Comparison of ENCODE assay signal across 8 cellular contexts in genomic region chr3:184174646-184175492, GRCh38. TPM values are rescaled to one million over a fixed set of nuclear protein-coding genes. Genes with fewer than 3 reads are reported as not detected.
DNase-seq lines count a peak whose midpoint lies in the region; ATAC-seq, FAIRE-seq and TF ChIP-seq lines count a peak whose summit lies in the region.

Gene AP2M1, plus strand, starts transcription at chr3:184174855. Its CDS starts 2,139 bp downstream, at chr3:184176994.

- H3K27ac ChIP-seq in HUES64 (ENCODE audit: low read depth, low read length) (peak within 1 kb of the TSS; percentile 98), OCI-LY1 (ENCODE audit: low read depth, low read length, poor library complexity, severe bottlenecking) (peak within 1 kb of the TSS; percentile 3)

- H3K27ac Mint-ChIP-seq in Calu3 (ENCODE audit: unreplicated experiment), result peak within 1 kb of the TSS; percentile 50
- H3K27ac Mint-ChIP-seq in mesothelial cell of epicardium, result peak within 1 kb of the TSS; percentile 98

- no peaks in the 10 kb centered on the region for H4K20me1 ChIP-seq in OCI-LY1 (ENCODE audit: insufficient read depth, low read length)

- no peaks in the 10 kb centered on the region for H3K9me3 ChIP-seq in HUES64 (ENCODE audit: insufficient read depth, low read depth, low read length)
- H3K9me3 ChIP-seq in OCI-LY1 (ENCODE audit: low read length), result no peaks in the 10 kb centered on the region

- H3K4me3 ChIP-seq in HUES64 (ENCODE audit: low read length) (peak within 1 kb of the TSS; percentile 97), OCI-LY1 (ENCODE audit: low read depth, low read length, poor library complexity, severe bottlenecking) (peak within 1 kb of the TSS; percentile 85)

- H3K9ac ChIP-seq in HUES64 (ENCODE audit: low read depth, low read length), result peak within 1 kb of the TSS; percentile 89
- H3K9ac ChIP-seq in OCI-LY1 (ENCODE audit: low read length), result peak within 1 kb of the TSS; percentile 89

- H3K4me1 ChIP-seq in HUES64 (ENCODE audit: insufficient read depth, low read length), result peaks cover 16% of the 10 kb centered on the region
- H3K4me1 ChIP-seq in OCI-LY1 (ENCODE audit: insufficient read depth, low read length, severe bottlenecking), result peaks cover 26% of the 10 kb centered on the region

- H3K36me3 ChIP-seq in HUES64 (ENCODE audit: insufficient read depth, low read length), result peaks cover 51% of the 10 kb centered on the region
- peaks cover 52% of the 10 kb centered on the region for H3K36me3 ChIP-seq in OCI-LY1 (ENCODE audit: insufficient read depth, low read length)

- no peak within 1 kb of the TSS for H2AFZ ChIP-seq in OCI-LY1 (ENCODE audit: low read length)

- peak within 1 kb of the TSS; percentile 91 for H3K4me2 ChIP-seq in OCI-LY1 (ENCODE audit: low read length)

- peak; percentile 100 for DNase-seq in Calu3
- DNase-seq in activated CD8-positive, alpha-beta memory T cell treated with anti-CD3 and anti-CD28 coated beads, Interleukin-2, amount 50 U/mL, for 4 hours, result peak; percentile 97
- peak; percentile 94 to 97 for DNase-seq in mesothelial cell of epicardium (ENCODE audit: low spot score in 2 of 2, unreplicated experiment in 2 of 2)
- peak; percentile 97 to 99 for DNase-seq in stimulated activated CD8-positive, alpha-beta memory T cell treated with anti-CD3 and anti-CD28 coated beads, Interleukin-15, amount 100 ng/mL, for 48 hours (ENCODE audit: low read depth in 2 of 2)

- H3K9me2 ChIP-seq in OCI-LY1 (ENCODE audit: low read depth, low read length), result no peaks in the 10 kb centered on the region

- peak; percentile 89 for FAIRE-seq in endometrium (lab: Jason Lieb, UNC)

- peak within 1 kb of the TSS; percentile 85 for H3K4me3 Mint-ChIP-seq in Calu3 (ENCODE audit: low read depth, unreplicated experiment)
- peak within 1 kb of the TSS; percentile 86 for H3K4me3 Mint-ChIP-seq in mesothelial cell of epicardium

- intact Hi-C loops in Calu3 (cut with micrococcal nuclease; ENCODE audit: unreplicated experiment), result no loop called here

- H3K79me2 ChIP-seq in OCI-LY1 (ENCODE audit: insufficient read depth, low read length), result peaks cover 16% of the 10 kb centered on the region

- no peaks in the 10 kb centered on the region for H3F3A ChIP-seq in OCI-LY1 (ENCODE audit: insufficient read depth, low read length)

- H3K9me3 Mint-ChIP-seq in Calu3 (ENCODE audit: low read depth, unreplicated experiment) (no peaks in the 10 kb centered on the region), mesothelial cell of epicardium (no peaks in the 10 kb centered on the region)

- H3K27me3 Mint-ChIP-seq in Calu3 (ENCODE audit: unreplicated experiment), result no peaks in the 10 kb centered on the region
- H3K27me3 Mint-ChIP-seq in mesothelial cell of epicardium (ENCODE audit: low read depth), result no peaks in the 10 kb centered on the region

- under 1% methylated on average over 73 of the region's 73 CpGs for WGBS in HUES64

- ATAC-seq in GM21447 (IDR thresholded peaks at IDR 0.05; ENCODE audit: unreplicated experiment), result peak; percentile 98

- H3K27me3 ChIP-seq in HUES64 (ENCODE audit: insufficient read depth, low read length) (no peaks in the 10 kb centered on the region), OCI-LY1 (ENCODE audit: insufficient read depth, low read length) (no peaks in the 10 kb centered on the region)

- CTCF ChIA-PET in Calu3 (lab: Charles Lee), result interaction anchor here (0.6 to 1.6 kb wide), 7 partner anchors 30 to 1400 kb away, joined by 3 to 9 read pairs (median 4); no protein-coding TSS in a partner anchor

- H3K4me1 Mint-ChIP-seq in Calu3 (ENCODE audit: low read depth, unreplicated experiment) (peaks cover 8% of the 10 kb centered on the region), mesothelial cell of epicardium (peaks cover 35% of the 10 kb centered on the region)

- no peak for TF ChIP-seq CTCF in Calu3 (IDR thresholded peaks at IDR 0.05; ENCODE audit: unreplicated experiment)
- peak; percentile 32 for TF ChIP-seq CTCF in OCI-LY1 (IDR thresholded peaks at IDR 0.05; ENCODE audit: low read length)
- TF ChIP-seq CTCF in mesothelial cell of epicardium (IDR thresholded peaks at IDR 0.05; ENCODE audit: unreplicated experiment), result no peak

- BruUV-seq in Calu3 (replicated peaks; lab: Mats Ljungman, UMichigan), result no TSS peak

- H3K36me3 Mint-ChIP-seq in Calu3 (ENCODE audit: insufficient read depth, unreplicated experiment), result peaks cover 53% of the 10 kb centered on the region
- H3K36me3 Mint-ChIP-seq in mesothelial cell of epicardium, result peaks cover 24% of the 10 kb centered on the region

RNA-seq across cellular contexts. Expression of gene AP2M1, which starts in this region (rescaled TPM):
- total RNA-seq in Calu3 (2022), result 394 and 401 TPM in 2 replicates
- 359 TPM for polyA plus RNA-seq in HUES64 (2013, experiment 1 of 2)
- polyA plus RNA-seq in HUES64 (2013, experiment 2 of 2), result 332 TPM
- 247 to 261 TPM (median 254 TPM) in 3 replicates for total RNA-seq in mesothelial cell of epicardium

Comparison
In these comparisons a context has a peak if more than half of its experiments do, and no peak if none do; other contexts are left out.
1. Peak in every context shown above with its lines: DNase-seq, ATAC-seq, H3K4me3 ChIP-seq and H3K27ac ChIP-seq.